ENCODE assay signal across 1 cellular context in the genomic region with DNA sequence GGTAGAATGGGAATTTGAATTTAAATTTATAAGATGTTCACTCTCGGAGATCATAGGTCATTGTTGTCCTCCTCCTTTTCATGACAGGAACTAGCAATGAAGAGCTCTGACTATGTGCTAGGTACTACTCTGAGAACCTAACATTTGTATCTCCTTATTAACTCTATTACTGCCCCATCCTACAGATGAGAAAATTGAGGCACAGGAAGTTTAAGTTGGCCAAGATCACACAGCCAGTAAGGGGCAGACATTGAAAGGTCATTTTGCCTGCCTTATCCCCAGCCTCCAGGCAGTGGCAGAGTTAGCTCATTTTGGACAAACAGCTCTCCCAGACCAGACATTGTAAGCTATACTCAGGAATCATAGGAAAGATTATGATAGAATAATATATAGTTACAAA.
TF ChIP-seq lines count a peak whose summit lies in the region.

No MANE protein-coding gene starts in this region.

TF ChIP-seq in HCT116, 20 proteins besides CTCF, POLR2A, EP300 and RAD21 (continued from another document):
- TF ChIP-seq, protein P1, sequence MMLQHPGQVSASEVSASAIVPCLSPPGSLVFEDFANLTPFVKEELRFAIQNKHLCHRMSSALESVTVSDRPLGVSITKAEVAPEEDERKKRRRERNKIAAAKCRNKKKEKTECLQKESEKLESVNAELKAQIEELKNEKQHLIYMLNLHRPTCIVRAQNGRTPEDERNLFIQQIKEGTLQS (IDR thresholded peaks at IDR 0.05), result no peak
- TF ChIP-seq YY1 (IDR thresholded peaks at IDR 0.05; ENCODE audit: extremely low read depth, insufficient replicate concordance, low read depth, low read length) (no peak), ZFX (IDR thresholded peaks at IDR 0.05) (no peak)
